Comparison of ENCODE assay signal across 30 cellular contexts in genomic region chr10:132150777-132151176, GRCh38.
"Had no signal": no experiment of that assay in that cellular context is flagged by ENCODE, and none has a peak within 500 bp of the region (broad histone marks: within the 10 kb centered on the region; RNA-seq: fewer than 3 reads in every experiment).

No MANE protein-coding gene starts in this region.

- H3K27ac ChIP-seq: neural progenitor cell, ovary, parathyroid adenoma, psoas muscle, skin epidermis, spleen, suprapubic skin, testis, tibial artery, transverse colon, upper lobe of right lung, uterus had no signal

- H3K27ac Mint-ChIP-seq: natural killer cell; nephron; neural progenitor cell; progenitor cell of endocrine pancreas; stimulated activated memory B cell treated with anti-CD40 and anti-IgM and Interleukin-4, amounts not matched to agents 10 μg/mL and 1 μg/mL and 100 μg/mL, for 72 hours; type B pancreatic cell had no signal

- H3K79me2 ChIP-seq: parathyroid adenoma had no signal

- H3K4me3 ChIP-seq: neural progenitor cell, ovary, psoas muscle, skin epidermis, smooth muscle cell, spleen, suprapubic skin, testis, tibial artery, transverse colon, upper lobe of right lung, uterus had no signal

- H3K9me3 Mint-ChIP-seq: natural killer cell; nephron; neural progenitor cell; stimulated activated memory B cell treated with anti-CD40 and anti-IgM and Interleukin-4, amounts not matched to agents 10 μg/mL and 1 μg/mL and 100 μg/mL, for 72 hours; stimulated activated naive CD8-positive, alpha-beta T cell treated with anti-CD3 and anti-CD28 coated beads, Interleukin-15, amount 100 ng/mL, for 72 hours; type B pancreatic cell had no signal

- H3K36me3 Mint-ChIP-seq: natural killer cell; neural progenitor cell; stimulated activated memory B cell treated with anti-CD40 and anti-IgM and Interleukin-4, amounts not matched to agents 10 μg/mL and 1 μg/mL and 100 μg/mL, for 72 hours; type B pancreatic cell had no signal

- DNase-seq: natural killer cell; occipital lobe; stimulated activated CD4-positive, alpha-beta T cell treated with anti-CD3 and anti-CD28 coated beads, Interleukin-12 subunit alpha, Interleukin-12 subunit beta, amount 100 ng/mL, for 4 hours; stimulated activated CD4-positive, alpha-beta T cell treated with anti-CD3 and anti-CD28 coated beads, Interleukin-1b, Interleukin-23, amount 100 ng/mL, for 48 hours; stimulated activated CD4-positive, alpha-beta T cell treated with anti-CD3 and anti-CD28 coated beads, Interleukin-4, amount 100 ng/mL, for 1 hour; stimulated activated CD4-positive, alpha-beta T cell treated with anti-CD3 and anti-CD28 coated beads, Interleukin-4, amount 100 ng/mL, for 4 hours; stimulated activated CD8-positive, alpha-beta memory T cell treated with anti-CD3 and anti-CD28 coated beads, Interleukin-4, amount 100 ng/mL, for 48 hours; stimulated activated naive CD4-positive, alpha-beta T cell; stimulated activated naive CD8-positive, alpha-beta T cell treated with anti-CD3 and anti-CD28 coated beads, Interleukin-15, amount 100 ng/mL, for 72 hours; stimulated activated naive CD8-positive, alpha-beta T cell treated with anti-CD3 and anti-CD28 coated beads, Interleukin-15, Interleukin-2, amounts not matched to agents 100 U/mL and 50 U/mL, for 24 hours; substantia nigra; testis; transverse colon; uterus had no signal

- H3K9ac ChIP-seq: neural progenitor cell, parathyroid adenoma had no signal

- H3K27me3 Mint-ChIP-seq: progenitor cell of endocrine pancreas; stimulated activated memory B cell treated with anti-CD40 and anti-IgM and Interleukin-4, amounts not matched to agents 10 μg/mL and 1 μg/mL and 100 μg/mL, for 72 hours; stimulated activated naive CD8-positive, alpha-beta T cell treated with anti-CD3 and anti-CD28 coated beads, Interleukin-15, amount 100 ng/mL, for 72 hours; type B pancreatic cell had no signal

- H3K4me2 ChIP-seq: neural progenitor cell, smooth muscle cell had no signal

- H3K27me3 ChIP-seq: neural progenitor cell, ovary, spleen, suprapubic skin, testis, tibial artery, transverse colon, upper lobe of right lung, uterus had no signal

- H3K4me1 Mint-ChIP-seq: natural killer cell; nephron; stimulated activated memory B cell treated with anti-CD40 and anti-IgM and Interleukin-4, amounts not matched to agents 10 μg/mL and 1 μg/mL and 100 μg/mL, for 72 hours; stimulated activated naive CD8-positive, alpha-beta T cell treated with anti-CD3 and anti-CD28 coated beads, Interleukin-15, amount 100 ng/mL, for 72 hours had no signal

- H3K9me3 ChIP-seq: ovary, psoas muscle, spleen, suprapubic skin, testis, tibial artery, transverse colon, upper lobe of right lung, uterus had no signal

- H2AFZ ChIP-seq: neural progenitor cell, parathyroid adenoma had no signal

- ATAC-seq: natural killer cell; psoas muscle; right cardiac atrium; sciatic nerve; stimulated activated memory B cell treated with anti-CD40 and anti-IgM and Interleukin-4, amounts not matched to agents 10 μg/mL and 1 μg/mL and 100 μg/mL, for 72 hours; stimulated activated naive CD8-positive, alpha-beta T cell treated with anti-CD3 and anti-CD28 coated beads, Interleukin-15, amount 100 ng/mL, for 72 hours; stimulated activated naive CD8-positive, alpha-beta T cell treated with anti-CD3 and anti-CD28 coated beads, Interleukin-15, Interleukin-2, amounts not matched to agents 100 U/mL and 50 U/mL, for 24 hours; upper lobe of right lung had no signal

- H3K4me1 ChIP-seq: neural progenitor cell, parathyroid adenoma, psoas muscle, spleen, suprapubic skin, testis, tibial artery, transverse colon, upper lobe of right lung, uterus had no signal

- H3K4me3 Mint-ChIP-seq: natural killer cell; nephron; neural progenitor cell; stimulated activated memory B cell treated with anti-CD40 and anti-IgM and Interleukin-4, amounts not matched to agents 10 μg/mL and 1 μg/mL and 100 μg/mL, for 72 hours; stimulated activated naive CD8-positive, alpha-beta T cell treated with anti-CD3 and anti-CD28 coated beads, Interleukin-15, amount 100 ng/mL, for 72 hours; type B pancreatic cell had no signal
